20 cellular contexts compared by ENCODE assay signal in the genomic region with DNA sequence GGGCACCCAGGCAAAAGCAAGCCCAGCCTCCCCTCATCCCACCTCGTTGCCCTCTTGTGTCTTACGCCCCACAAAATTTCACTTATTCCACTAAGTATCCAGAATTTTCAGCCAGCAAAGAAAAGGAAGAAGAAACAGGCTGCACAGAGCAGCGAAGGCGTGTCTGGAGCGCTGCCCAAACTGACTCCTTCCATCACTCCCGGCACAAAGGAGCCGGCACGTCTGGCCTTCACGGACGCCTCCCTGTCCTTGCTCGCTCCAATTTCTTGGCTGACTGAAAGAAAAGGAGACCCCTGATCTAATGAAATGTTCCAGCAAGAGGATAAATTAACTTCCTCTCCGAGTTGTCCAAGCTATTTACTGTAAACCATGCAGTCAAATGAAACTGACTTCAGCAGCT.
"Had no signal": no experiment of that assay in that cellular context is flagged by ENCODE, and none has a peak within 500 bp of the region (broad histone marks: within the 10 kb centered on the region; RNA-seq: fewer than 3 reads in every experiment).

No MANE protein-coding gene starts in this region.

- H3K4me3 Mint-ChIP-seq: activated B cell treated with CpG ODN at 0.5 μM for 24 hours; activated naive CD8-positive, alpha-beta T cell treated with anti-CD3 and anti-CD28 coated beads for 36 hours; endodermal cell; memory B cell had no signal

- H3K4me1 ChIP-seq: esophagus squamous epithelium, gastrocnemius medialis, spleen, thyroid gland, upper lobe of right lung had no signal

- H3K27me3 ChIP-seq: esophagus squamous epithelium, gastrocnemius medialis, thyroid gland, upper lobe of right lung had no signal

- H3K4me1 Mint-ChIP-seq: activated B cell treated with CpG ODN at 0.5 μM for 24 hours; activated naive CD8-positive, alpha-beta T cell treated with anti-CD3 and anti-CD28 coated beads for 36 hours; endodermal cell; memory B cell had no signal

- H3K4me3 ChIP-seq: coronary artery, esophagus squamous epithelium, gastrocnemius medialis, spleen, thyroid gland, upper lobe of right lung had no signal

- H3K27ac ChIP-seq: coronary artery, esophagus squamous epithelium, gastrocnemius medialis, spleen, thyroid gland, upper lobe of right lung had no signal

- ATAC-seq: gastrocnemius medialis, upper lobe of right lung had no signal

- H3K36me3 Mint-ChIP-seq: activated naive CD8-positive, alpha-beta T cell treated with anti-CD3 and anti-CD28 coated beads for 36 hours had no signal

- H3K27me3 Mint-ChIP-seq: activated B cell treated with CpG ODN at 0.5 μM for 24 hours; activated naive CD8-positive, alpha-beta T cell treated with anti-CD3 and anti-CD28 coated beads for 36 hours; memory B cell had no signal

- H3K36me3 ChIP-seq: esophagus squamous epithelium, gastrocnemius medialis, spleen, thyroid gland, upper lobe of right lung had no signal

- DNase-seq: activated B cell treated with CpG ODN at 0.5 μM for 24 hours; activated CD4-positive, alpha-beta T cell treated with anti-CD3 and anti-CD28 coated beads for 4 hours; activated CD4-positive, alpha-beta T cell treated with anti-CD3 and anti-CD28 coated beads, Interleukin-2, amount 50 U/mL, for 48 hours; activated CD8-positive, alpha-beta memory T cell treated with anti-CD3 and anti-CD28 coated beads, Interleukin-2, amount 50 U/mL, for 48 hours; activated naive CD4-positive, alpha-beta T cell treated with Interleukin-2 at 50 U/mL for 16 hours; activated naive CD8-positive, alpha-beta T cell treated with anti-CD3 and anti-CD28 coated beads for 36 hours; activated T-cell treated with anti-CD3 and anti-CD28 coated beads, Interleukin-2, amount 50 U/mL, for 48 hours; cerebellar nuclear complex; endodermal cell; esophagus squamous epithelium; gastrocnemius medialis; hypothalamus; spleen; stimulated activated CD4-positive, alpha-beta T cell treated with anti-CD3 and anti-CD28 coated beads, Interleukin-4, amount 100 ng/mL, for 24 hours; stimulated activated naive CD4-positive, alpha-beta T cell treated with Interleukin-2 at 50 U/mL for 16 hours; T-helper 9 cell; thyroid gland; upper lobe of right lung had no signal

- H3K27ac Mint-ChIP-seq: activated B cell treated with CpG ODN at 0.5 μM for 24 hours; activated naive CD8-positive, alpha-beta T cell treated with anti-CD3 and anti-CD28 coated beads for 36 hours; endodermal cell; memory B cell had no signal

- H3K9me3 ChIP-seq: thyroid gland, upper lobe of right lung had no signal
